16 cellular contexts compared by ENCODE assay signal in genomic region chr7:151607464-151607867, GRCh38.
DNase-seq lines count a peak whose midpoint lies in the region; ATAC-seq and TF ChIP-seq lines count a peak whose summit lies in the region.
"Had no signal": no experiment of that assay in that cellular context is flagged by ENCODE, and none has a peak within 500 bp of the region (broad histone marks: within the 10 kb centered on the region; RNA-seq: fewer than 3 reads in every experiment).

No MANE protein-coding gene starts in this region.

- H3K9me3 Mint-ChIP-seq in stimulated activated effector memory CD8-positive, alpha-beta T cell treated with anti-CD3 and anti-CD28 coated beads, Interleukin-12 subunit alpha, Interleukin-12 subunit beta, amount 100 ng/mL, for 72 hours: no peaks in the 10 kb centered on the region
- H3K9me3 Mint-ChIP-seq in endodermal cell: no peaks in the 10 kb centered on the region
- H3K9me3 Mint-ChIP-seq: activated B cell treated with CpG ODN at 0.5 μM for 24 hours; central memory CD8-positive, alpha-beta T cell had no signal

- TF ChIP-seq CTCF in fibroblast of the aortic adventitia (IDR thresholded peaks at IDR 0.05; ENCODE audit: insufficient read depth, low read length): no peak
- no peak for TF ChIP-seq CTCF in endodermal cell (conservative IDR thresholded peaks at IDR 0.05)

- peaks cover 8% of the 10 kb centered on the region for H3K36me3 ChIP-seq in endodermal cell (ENCODE audit: control insufficient read depth, insufficient read depth, low read length)

- no peak overlapping the region for H3K4me3 Mint-ChIP-seq in stimulated activated effector memory CD8-positive, alpha-beta T cell treated with anti-CD3 and anti-CD28 coated beads, Interleukin-12 subunit alpha, Interleukin-12 subunit beta, amount 100 ng/mL, for 72 hours
- no peak overlapping the region for H3K4me3 Mint-ChIP-seq in endodermal cell
- H3K4me3 Mint-ChIP-seq: activated B cell treated with CpG ODN at 0.5 μM for 24 hours; activated CD8-positive, alpha-beta memory T cell treated with anti-CD3 and anti-CD28 coated beads, Interleukin-2, amount 10 ng/mL, durations not matched to agents 7 days and 5 days; activated naive CD4-positive, alpha-beta T cell treated with anti-CD3 and anti-CD28 coated beads, Interleukin-2, amount 10 ng/mL, durations not matched to agents 7 days and 5 days; central memory CD8-positive, alpha-beta T cell had no signal

- peak; percentile 16 for ATAC-seq in left ventricle myocardium superior
- ATAC-seq in right cardiac atrium: no peak
- peak; percentile 60 for ATAC-seq in stimulated activated effector memory CD8-positive, alpha-beta T cell treated with anti-CD3 and anti-CD28 coated beads, Interleukin-12 subunit alpha, Interleukin-12 subunit beta, amount 100 ng/mL, for 72 hours
- ATAC-seq in GM21381 (IDR thresholded peaks at IDR 0.05; ENCODE audit: unreplicated experiment): no peak
- ATAC-seq: activated CD8-positive, alpha-beta memory T cell treated with anti-CD3 and anti-CD28 coated beads, Interleukin-2, amount 10 ng/mL, durations not matched to agents 7 days and 5 days had no signal

- peaks cover 12% of the 10 kb centered on the region for H3K4me1 Mint-ChIP-seq in stimulated activated effector memory CD8-positive, alpha-beta T cell treated with anti-CD3 and anti-CD28 coated beads, Interleukin-12 subunit alpha, Interleukin-12 subunit beta, amount 100 ng/mL, for 72 hours
- H3K4me1 Mint-ChIP-seq in endodermal cell: no peaks in the 10 kb centered on the region
- H3K4me1 Mint-ChIP-seq: activated B cell treated with CpG ODN at 0.5 μM for 24 hours; activated naive CD4-positive, alpha-beta T cell treated with anti-CD3 and anti-CD28 coated beads, Interleukin-2, amount 10 ng/mL, durations not matched to agents 7 days and 5 days had no signal

- intact Hi-C loops in left ventricle myocardium superior (cut with micrococcal nuclease): no loop called here
- intact Hi-C loops in right cardiac atrium (cut with DNase I): no loop called here

- no peaks in the 10 kb centered on the region for H3K27me3 ChIP-seq in right cardiac atrium (ENCODE audit: control insufficient read depth, insufficient read depth)
- no peaks in the 10 kb centered on the region for H3K27me3 ChIP-seq in endodermal cell (ENCODE audit: control insufficient read depth, insufficient read depth, low read length, poor library complexity, severe bottlenecking)
- H3K27me3 ChIP-seq: suprapubic skin had no signal

- H3K27me3 Mint-ChIP-seq in endodermal cell (ENCODE audit: insufficient read depth): no peaks in the 10 kb centered on the region
- H3K27me3 Mint-ChIP-seq: activated B cell treated with CpG ODN at 0.5 μM for 24 hours; activated CD8-positive, alpha-beta memory T cell treated with anti-CD3 and anti-CD28 coated beads, Interleukin-2, amount 10 ng/mL, durations not matched to agents 7 days and 5 days; activated naive CD4-positive, alpha-beta T cell treated with anti-CD3 and anti-CD28 coated beads, Interleukin-2, amount 10 ng/mL, durations not matched to agents 7 days and 5 days; central memory CD8-positive, alpha-beta T cell had no signal

- no peak overlapping the region for H3K9ac ChIP-seq in endodermal cell (ENCODE audit: extremely low read depth, low read length, poor library complexity, severe bottlenecking)
- H3K9ac ChIP-seq: parathyroid adenoma had no signal

- WGBS in right cardiac atrium: 79% methylated on average over 3 of the region's 3 CpGs
- 91 to 97% methylated on average over 3 of the region's 3 CpGs for WGBS in endodermal cell (ENCODE audit: insufficient coverage in 1 of 2, insufficient read length in 1 of 2), 2 experiments

- in situ Hi-C loops in G401 (cut with HindIII; ENCODE audit: low sequenced_read_pairs): no loop called here

- H3K4me3 ChIP-seq in right cardiac atrium (ENCODE audit: low read length) (no peak overlapping the region), fibroblast of the aortic adventitia (ENCODE audit: low read depth, low read length) (no peak overlapping the region), endodermal cell (ENCODE audit: low read length) (no peak overlapping the region)
- H3K4me3 ChIP-seq: suprapubic skin had no signal

- H3K9me3 ChIP-seq in right cardiac atrium (ENCODE audit: control insufficient read depth, low read length) (no peaks in the 10 kb centered on the region), endodermal cell (ENCODE audit: control insufficient read depth, low read length) (no peaks in the 10 kb centered on the region)
- H3K9me3 ChIP-seq: suprapubic skin had no signal

- no peak for DNase-seq in left ventricle myocardium superior
- DNase-seq in right cardiac atrium: no peak
- peak; percentile 46 for DNase-seq in SW480 (ENCODE audit: low spot score)
- peak; percentile 12 for DNase-seq in fibroblast of the aortic adventitia (ENCODE audit: low read depth)
- no peak for DNase-seq in stimulated activated effector memory CD8-positive, alpha-beta T cell treated with anti-CD3 and anti-CD28 coated beads, Interleukin-12 subunit alpha, Interleukin-12 subunit beta, amount 100 ng/mL, for 72 hours (ENCODE audit: low spot score in 2 of 2)
- DNase-seq in G401 (ENCODE audit: low spot score): no peak
- no peak for DNase-seq in endodermal cell
- DNase-seq: activated B cell treated with CpG ODN at 0.5 μM for 24 hours; activated CD8-positive, alpha-beta memory T cell treated with anti-CD3 and anti-CD28 coated beads, Interleukin-2, amount 10 ng/mL, durations not matched to agents 7 days and 5 days; activated naive CD4-positive, alpha-beta T cell treated with anti-CD3 and anti-CD28 coated beads, Interleukin-2, amount 10 ng/mL, durations not matched to agents 7 days and 5 days; midbrain; stimulated activated CD4-positive, alpha-beta T cell treated with anti-CD3 and anti-CD28 coated beads, Interleukin-12 subunit alpha, Interleukin-12 subunit beta, amount 100 ng/mL, for 4 hours had no signal

- H3K4me1 ChIP-seq in right cardiac atrium (ENCODE audit: control insufficient read depth, insufficient read depth, low read length) (peaks cover 4% of the 10 kb centered on the region), endodermal cell (ENCODE audit: control insufficient read depth, insufficient read depth, low read length) (no peaks in the 10 kb centered on the region)
- H3K4me1 ChIP-seq: parathyroid adenoma, suprapubic skin had no signal

- H3K27ac Mint-ChIP-seq in stimulated activated effector memory CD8-positive, alpha-beta T cell treated with anti-CD3 and anti-CD28 coated beads, Interleukin-12 subunit alpha, Interleukin-12 subunit beta, amount 100 ng/mL, for 72 hours: peak overlapping the region; percentile 77
- no peak overlapping the region for H3K27ac Mint-ChIP-seq in endodermal cell
- H3K27ac Mint-ChIP-seq: activated B cell treated with CpG ODN at 0.5 μM for 24 hours; activated CD8-positive, alpha-beta memory T cell treated with anti-CD3 and anti-CD28 coated beads, Interleukin-2, amount 10 ng/mL, durations not matched to agents 7 days and 5 days; activated naive CD4-positive, alpha-beta T cell treated with anti-CD3 and anti-CD28 coated beads, Interleukin-2, amount 10 ng/mL, durations not matched to agents 7 days and 5 days had no signal

- no peaks in the 10 kb centered on the region for H3K36me3 Mint-ChIP-seq in stimulated activated effector memory CD8-positive, alpha-beta T cell treated with anti-CD3 and anti-CD28 coated beads, Interleukin-12 subunit alpha, Interleukin-12 subunit beta, amount 100 ng/mL, for 72 hours
- H3K36me3 Mint-ChIP-seq in endodermal cell (ENCODE audit: low read depth): peaks cover 14% of the 10 kb centered on the region

- H3K27ac ChIP-seq in right cardiac atrium (ENCODE audit: low read length): no peak overlapping the region
- H3K27ac ChIP-seq in endodermal cell (ENCODE audit: low read depth, low read length): no peak overlapping the region
- H3K27ac ChIP-seq: parathyroid adenoma, suprapubic skin had no signal

Comparison
In these comparisons a context has a peak if more than half of its experiments do, and no peak if none do; other contexts are left out.
1. ATAC-seq: peak in left ventricle myocardium superior (single experiment) and stimulated activated effector memory CD8-positive, alpha-beta T cell treated with anti-CD3 and anti-CD28 coated beads, Interleukin-12 subunit alpha, Interleukin-12 subunit beta, amount 100 ng/mL, for 72 hours (single experiment); none in right cardiac atrium (0 of 2) and GM21381 (single experiment).
2. DNase-seq: peak in SW480 (single experiment) and fibroblast of the aortic adventitia (single experiment); none in left ventricle myocardium superior (single experiment), right cardiac atrium (0 of 3), stimulated activated effector memory CD8-positive, alpha-beta T cell treated with anti-CD3 and anti-CD28 coated beads, Interleukin-12 subunit alpha, Interleukin-12 subunit beta, amount 100 ng/mL, for 72 hours (0 of 2), G401 (single experiment) and endodermal cell (single experiment).